In genomic region chr3:10760199-10760598, GRCh38 we compare ENCODE assay signal across 9 cellular contexts. TPM values are rescaled to one million over a fixed set of nuclear protein-coding genes. Genes with fewer than 3 reads are reported as not detected.
"Had no signal": no experiment of that assay in that cellular context is flagged by ENCODE, and none has a peak within 500 bp of the region (broad histone marks: within the 10 kb centered on the region; RNA-seq: fewer than 3 reads in every experiment).

No MANE protein-coding gene starts in this region.

- H3K27ac ChIP-seq: HL-60, KMS-11 had no signal

- H3K9ac ChIP-seq: KMS-11 had no signal

- ATAC-seq: HepG2 had no signal

- H3K4me2 ChIP-seq: KMS-11 had no signal

- DNase-seq: IMR-90, KG1 had no signal

- FAIRE-seq: HepG2, HTR-8/SVneo had no signal

RNA-seq across cellular contexts. Expression of gene SLC6A11, which starts 55.8 kb away (rescaled TPM):
- total RNA-seq: HT-29, HT1080, IMR-90 had no signal
- polyA plus RNA-seq: IgD-negative memory B cell, IMR-90 had no signal
